2 cellular contexts compared by ENCODE assay signal in the genomic region with DNA sequence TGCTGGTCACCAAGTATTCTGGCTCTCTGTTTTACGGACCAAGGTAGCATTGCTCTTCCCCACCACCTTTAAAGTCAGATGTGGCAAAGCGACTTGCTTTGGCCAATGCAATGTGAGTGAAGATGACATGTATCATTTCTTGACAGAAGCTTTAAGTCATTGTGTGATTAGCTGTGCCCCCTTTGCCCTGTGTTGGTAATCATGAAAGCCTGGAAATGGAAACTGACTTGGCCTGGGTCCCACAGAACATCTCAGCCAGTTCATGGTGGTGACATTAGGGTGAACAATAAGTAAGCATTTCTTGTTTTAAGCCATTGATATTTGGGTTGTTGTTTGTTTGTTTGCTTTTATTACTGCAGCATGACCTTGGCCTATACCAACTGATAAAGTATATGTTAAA.
TF ChIP-seq lines count a peak whose summit lies in the region.

No MANE protein-coding gene starts in this region.

TF ChIP-seq in HepG2, 621 proteins besides CTCF, POLR2A, EP300 and RAD21:
- TF ChIP-seq, protein P1, sequence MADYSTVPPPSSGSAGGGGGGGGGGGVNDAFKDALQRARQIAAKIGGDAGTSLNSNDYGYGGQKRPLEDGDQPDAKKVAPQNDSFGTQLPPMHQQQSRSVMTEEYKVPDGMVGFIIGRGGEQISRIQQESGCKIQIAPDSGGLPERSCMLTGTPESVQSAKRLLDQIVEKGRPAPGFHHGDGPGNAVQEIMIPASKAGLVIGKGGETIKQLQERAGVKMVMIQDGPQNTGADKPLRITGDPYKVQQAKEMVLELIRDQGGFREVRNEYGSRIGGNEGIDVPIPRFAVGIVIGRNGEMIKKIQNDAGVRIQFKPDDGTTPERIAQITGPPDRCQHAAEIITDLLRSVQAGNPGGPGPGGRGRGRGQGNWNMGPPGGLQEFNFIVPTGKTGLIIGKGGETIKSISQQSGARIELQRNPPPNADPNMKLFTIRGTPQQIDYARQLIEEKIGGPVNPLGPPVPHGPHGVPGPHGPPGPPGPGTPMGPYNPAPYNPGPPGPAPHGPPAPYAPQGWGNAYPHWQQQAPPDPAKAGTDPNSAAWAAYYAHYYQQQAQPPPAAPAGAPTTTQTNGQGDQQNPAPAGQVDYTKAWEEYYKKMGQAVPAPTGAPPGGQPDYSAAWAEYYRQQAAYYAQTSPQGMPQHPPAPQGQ (CRISPR knock-in tag; IDR thresholded peaks at IDR 0.05; ENCODE audit: borderline replicate concordance): no peak
- TF ChIP-seq, protein P2, sequence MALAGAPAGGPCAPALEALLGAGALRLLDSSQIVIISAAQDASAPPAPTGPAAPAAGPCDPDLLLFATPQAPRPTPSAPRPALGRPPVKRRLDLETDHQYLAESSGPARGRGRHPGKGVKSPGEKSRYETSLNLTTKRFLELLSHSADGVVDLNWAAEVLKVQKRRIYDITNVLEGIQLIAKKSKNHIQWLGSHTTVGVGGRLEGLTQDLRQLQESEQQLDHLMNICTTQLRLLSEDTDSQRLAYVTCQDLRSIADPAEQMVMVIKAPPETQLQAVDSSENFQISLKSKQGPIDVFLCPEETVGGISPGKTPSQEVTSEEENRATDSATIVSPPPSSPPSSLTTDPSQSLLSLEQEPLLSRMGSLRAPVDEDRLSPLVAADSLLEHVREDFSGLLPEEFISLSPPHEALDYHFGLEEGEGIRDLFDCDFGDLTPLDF (CRISPR knock-in tag; IDR thresholded peaks at IDR 0.05): no peak
- TF ChIP-seq JDP2 (CRISPR knock-in tag; IDR thresholded peaks at IDR 0.05; ENCODE audit: borderline replicate concordance): no peak
- TF ChIP-seq, protein P3, sequence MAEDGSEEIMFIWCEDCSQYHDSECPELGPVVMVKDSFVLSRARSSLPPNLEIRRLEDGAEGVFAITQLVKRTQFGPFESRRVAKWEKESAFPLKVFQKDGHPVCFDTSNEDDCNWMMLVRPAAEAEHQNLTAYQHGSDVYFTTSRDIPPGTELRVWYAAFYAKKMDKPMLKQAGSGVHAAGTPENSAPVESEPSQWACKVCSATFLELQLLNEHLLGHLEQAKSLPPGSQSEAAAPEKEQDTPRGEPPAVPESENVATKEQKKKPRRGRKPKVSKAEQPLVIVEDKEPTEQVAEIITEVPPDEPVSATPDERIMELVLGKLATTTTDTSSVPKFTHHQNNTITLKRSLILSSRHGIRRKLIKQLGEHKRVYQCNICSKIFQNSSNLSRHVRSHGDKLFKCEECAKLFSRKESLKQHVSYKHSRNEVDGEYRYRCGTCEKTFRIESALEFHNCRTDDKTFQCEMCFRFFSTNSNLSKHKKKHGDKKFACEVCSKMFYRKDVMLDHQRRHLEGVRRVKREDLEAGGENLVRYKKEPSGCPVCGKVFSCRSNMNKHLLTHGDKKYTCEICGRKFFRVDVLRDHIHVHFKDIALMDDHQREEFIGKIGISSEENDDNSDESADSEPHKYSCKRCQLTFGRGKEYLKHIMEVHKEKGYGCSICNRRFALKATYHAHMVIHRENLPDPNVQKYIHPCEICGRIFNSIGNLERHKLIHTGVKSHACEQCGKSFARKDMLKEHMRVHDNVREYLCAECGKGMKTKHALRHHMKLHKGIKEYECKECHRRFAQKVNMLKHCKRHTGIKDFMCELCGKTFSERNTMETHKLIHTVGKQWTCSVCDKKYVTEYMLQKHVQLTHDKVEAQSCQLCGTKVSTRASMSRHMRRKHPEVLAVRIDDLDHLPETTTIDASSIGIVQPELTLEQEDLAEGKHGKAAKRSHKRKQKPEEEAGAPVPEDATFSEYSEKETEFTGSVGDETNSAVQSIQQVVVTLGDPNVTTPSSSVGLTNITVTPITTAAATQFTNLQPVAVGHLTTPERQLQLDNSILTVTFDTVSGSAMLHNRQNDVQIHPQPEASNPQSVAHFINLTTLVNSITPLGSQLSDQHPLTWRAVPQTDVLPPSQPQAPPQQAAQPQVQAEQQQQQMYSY (CRISPR knock-in tag; IDR thresholded peaks at IDR 0.05): peak; percentile 90
- TF ChIP-seq, protein P4, sequence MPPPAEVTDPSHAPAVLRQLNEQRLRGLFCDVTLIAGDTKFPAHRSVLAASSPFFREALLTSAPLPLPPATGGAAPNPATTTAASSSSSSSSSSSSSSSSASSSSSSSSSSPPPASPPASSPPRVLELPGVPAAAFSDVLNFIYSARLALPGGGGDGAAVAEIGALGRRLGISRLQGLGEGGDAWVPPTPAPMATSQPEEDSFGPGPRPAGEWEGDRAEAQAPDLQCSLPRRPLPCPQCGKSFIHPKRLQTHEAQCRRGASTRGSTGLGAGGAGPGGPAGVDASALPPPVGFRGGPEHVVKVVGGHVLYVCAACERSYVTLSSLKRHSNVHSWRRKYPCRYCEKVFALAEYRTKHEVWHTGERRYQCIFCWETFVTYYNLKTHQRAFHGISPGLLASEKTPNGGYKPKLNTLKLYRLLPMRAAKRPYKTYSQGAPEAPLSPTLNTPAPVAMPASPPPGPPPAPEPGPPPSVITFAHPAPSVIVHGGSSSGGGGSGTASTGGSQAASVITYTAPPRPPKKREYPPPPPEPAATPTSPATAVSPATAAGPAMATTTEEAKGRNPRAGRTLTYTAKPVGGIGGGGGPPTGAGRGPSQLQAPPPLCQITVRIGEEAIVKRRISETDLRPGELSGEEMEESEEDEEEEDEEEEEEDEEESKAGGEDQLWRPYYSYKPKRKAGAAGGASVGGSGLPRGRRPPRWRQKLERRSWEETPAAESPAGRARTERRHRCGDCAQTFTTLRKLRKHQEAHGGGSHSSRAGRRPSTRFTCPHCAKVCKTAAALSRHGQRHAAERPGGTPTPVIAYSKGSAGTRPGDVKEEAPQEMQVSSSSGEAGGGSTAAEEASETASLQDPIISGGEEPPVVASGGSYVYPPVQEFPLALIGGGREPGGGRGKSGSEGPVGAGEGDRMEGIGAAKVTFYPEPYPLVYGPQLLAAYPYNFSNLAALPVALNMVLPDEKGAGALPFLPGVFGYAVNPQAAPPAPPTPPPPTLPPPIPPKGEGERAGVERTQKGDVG (CRISPR knock-in tag; IDR thresholded peaks at IDR 0.05; ENCODE audit: borderline replicate concordance): no peak
- peak; percentile 77; the same call in 1 of the 2 replicates for TF ChIP-seq ZNF121 (CRISPR knock-in tag; IDR thresholded peaks at IDR 0.05)
- TF ChIP-seq KDM2A (CRISPR knock-in tag; IDR thresholded peaks at IDR 0.05; ENCODE audit: borderline replicate concordance, low read depth): no peak
- no peak for TF ChIP-seq ZNF235 (CRISPR knock-in tag; IDR thresholded peaks at IDR 0.05; ENCODE audit: borderline replicate concordance)
TF ChIP-seq in HepG2: peak in this region for 2.

TF ChIP-seq in WTC11, 78 proteins besides CTCF, POLR2A, EP300 and RAD21:
- TF ChIP-seq, protein P3 (CRISPR knock-in tag; IDR thresholded peaks at IDR 0.05): peak; percentile 79
- TF ChIP-seq, protein P5, sequence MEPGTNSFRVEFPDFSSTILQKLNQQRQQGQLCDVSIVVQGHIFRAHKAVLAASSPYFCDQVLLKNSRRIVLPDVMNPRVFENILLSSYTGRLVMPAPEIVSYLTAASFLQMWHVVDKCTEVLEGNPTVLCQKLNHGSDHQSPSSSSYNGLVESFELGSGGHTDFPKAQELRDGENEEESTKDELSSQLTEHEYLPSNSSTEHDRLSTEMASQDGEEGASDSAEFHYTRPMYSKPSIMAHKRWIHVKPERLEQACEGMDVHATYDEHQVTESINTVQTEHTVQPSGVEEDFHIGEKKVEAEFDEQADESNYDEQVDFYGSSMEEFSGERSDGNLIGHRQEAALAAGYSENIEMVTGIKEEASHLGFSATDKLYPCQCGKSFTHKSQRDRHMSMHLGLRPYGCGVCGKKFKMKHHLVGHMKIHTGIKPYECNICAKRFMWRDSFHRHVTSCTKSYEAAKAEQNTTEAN (CRISPR knock-in tag; IDR thresholded peaks at IDR 0.05): no peak
